In the genomic region with DNA sequence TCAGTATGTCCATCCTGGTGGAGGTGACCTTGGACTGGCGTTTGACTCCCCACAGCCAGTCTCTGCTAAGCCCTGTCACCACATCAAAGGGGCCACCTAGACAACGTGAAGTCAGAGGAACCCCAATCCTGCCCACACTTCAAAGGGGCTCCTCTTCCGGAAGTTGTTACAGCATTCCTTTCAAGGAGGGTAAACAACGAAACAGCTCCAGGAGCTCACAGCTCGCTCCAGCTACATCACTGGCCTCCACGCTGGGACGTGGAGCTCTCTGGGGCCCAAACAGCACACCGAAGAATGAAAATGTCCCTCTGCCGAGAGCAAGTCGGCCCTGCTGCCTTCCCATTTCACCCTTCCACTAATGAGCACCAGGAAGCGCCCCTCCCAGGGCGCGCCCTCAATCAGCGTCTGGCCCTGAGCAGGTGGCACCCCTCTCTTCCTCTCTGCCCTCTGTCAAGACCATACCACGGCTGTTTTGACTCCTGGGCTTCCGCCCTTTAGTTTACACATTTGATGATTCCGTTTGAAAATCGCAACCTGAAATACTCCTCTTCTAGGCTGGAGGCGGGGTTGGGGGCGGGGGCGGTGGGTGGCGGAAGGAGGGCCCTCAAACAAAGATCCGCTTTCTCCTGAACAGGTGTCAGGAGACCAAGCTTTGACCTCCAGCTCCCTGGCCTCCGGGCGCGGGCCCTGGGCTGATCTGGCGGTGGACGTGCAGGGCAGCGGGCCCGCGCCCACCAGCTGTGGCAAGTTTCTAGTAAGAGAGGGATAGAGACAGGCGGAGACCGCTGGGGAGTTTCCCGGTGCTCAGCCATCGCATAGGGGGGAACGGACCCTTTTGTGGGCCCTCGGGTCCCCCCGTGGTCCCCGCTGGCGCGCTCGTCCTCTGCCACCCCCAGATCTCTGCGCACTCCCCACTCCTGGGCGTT, we compare ENCODE assay signal across 8 cellular contexts. TPM values are rescaled to one million over a fixed set of nuclear protein-coding genes. Genes with fewer than 3 reads are reported as not detected.
A peak's percentile ranks its signal among the peaks of the same experiment; 100 is the strongest.
DNase-seq lines count a peak whose midpoint lies in the region; ATAC-seq, FAIRE-seq and TF ChIP-seq lines count a peak whose summit lies in the region.

No MANE protein-coding gene starts in this region.

- peaks cover 17% of the 10 kb centered on the region for H3K27me3 ChIP-seq in gastroesophageal sphincter
- no peaks in the 10 kb centered on the region for H3K27me3 ChIP-seq in SJCRH30

- peaks cover 12% of the 10 kb centered on the region for H3K27me3 Mint-ChIP-seq in Calu3 (ENCODE audit: unreplicated experiment)

- no TSS peak for BruUV-seq in Calu3 (replicated peaks; lab: Mats Ljungman, UMichigan)

- TF ChIP-seq CTCF in Calu3 (IDR thresholded peaks at IDR 0.05; ENCODE audit: unreplicated experiment) (no peak), gastroesophageal sphincter (IDR thresholded peaks at IDR 0.05) (no peak), retinal pigment epithelial cell (conservative IDR thresholded peaks at IDR 0.05; ENCODE audit: low read depth, low read length) (no peak)

- WGBS in gastroesophageal sphincter (ENCODE audit: low coverage in 1 of 2), 2 donors = 32 to 61% methylated on average over 2 to 10 of the region's 44 CpGs

- H3K4me3 ChIP-seq in gastroesophageal sphincter (peak overlapping the region; percentile 40 to 65), retinal pigment epithelial cell (ENCODE audit: low read length) (peak overlapping the region; percentile 35), SJCRH30 (no peak overlapping the region)

- H3K9me3 Mint-ChIP-seq in Calu3 (ENCODE audit: low read depth, unreplicated experiment) = no peaks in the 10 kb centered on the region

- H3K27ac Mint-ChIP-seq in Calu3 (ENCODE audit: unreplicated experiment) = no peak overlapping the region

- peaks cover 25% of the 10 kb centered on the region for H3K36me3 Mint-ChIP-seq in Calu3 (ENCODE audit: insufficient read depth, unreplicated experiment)

- H3K4me3 Mint-ChIP-seq in Calu3 (ENCODE audit: low read depth, unreplicated experiment) = peak overlapping the region; percentile 83

- CTCF ChIA-PET in Calu3 (lab: Charles Lee) = no interaction called here

- H3K27ac ChIP-seq in gastroesophageal sphincter (peak overlapping the region in 2 of 4 donors; percentile 43 to 54), SJCRH30 (no peak overlapping the region)

- DNase-seq in Calu3 (no peak), HuH-7 (ENCODE audit: low spot score) (peak; percentile 36), retinal pigment epithelial cell (ENCODE audit: low read depth) (no peak), SJCRH30 (no peak), HTR-8/SVneo (ENCODE audit: insufficient read length, low spot score) (no peak), GOT3 (lab: John Stamatoyannopoulos, UW) (no peak)
- peak; percentile 79 for DNase-seq in activated T-cell treated with anti-CD3 and anti-CD28 coated beads, Interleukin-2, amount 50 U/mL, for 1 hour

- peaks cover 0 to 25% (median 10%) of the 10 kb centered on the region in 3 donors for H3K4me1 ChIP-seq in gastroesophageal sphincter
- no peaks in the 10 kb centered on the region for H3K4me1 ChIP-seq in SJCRH30

- TF ChIP-seq EP300 in gastroesophageal sphincter (IDR thresholded peaks at IDR 0.05) = no peak

- peaks cover 21% of the 10 kb centered on the region for H3K4me1 Mint-ChIP-seq in Calu3 (ENCODE audit: low read depth, unreplicated experiment)

- H3K36me3 ChIP-seq in gastroesophageal sphincter (no peaks in the 10 kb centered on the region), SJCRH30 (no peaks in the 10 kb centered on the region)

- FAIRE-seq in HTR-8/SVneo (lab: Jason Lieb, UNC) = no peak

- H3K9me3 ChIP-seq in gastroesophageal sphincter = no peaks in the 10 kb centered on the region
- no peaks in the 10 kb centered on the region for H3K9me3 ChIP-seq in SJCRH30 (replicated peaks)

- no peak for TF ChIP-seq POLR2A in gastroesophageal sphincter (IDR thresholded peaks at IDR 0.05)

- no peak for ATAC-seq in gastroesophageal sphincter

- intact Hi-C loops in Calu3 (cut with micrococcal nuclease; ENCODE audit: unreplicated experiment) = loop anchor here (5.0 kb wide), 3 partner anchors 53 to 168 kb away; partner anchors contain the start of genes KDM7A and PARP12

RNA-seq across cellular contexts. Expression of gene KDM7A, which starts 53.1 kb away (rescaled TPM):
- total RNA-seq in Calu3 (2022) (2.7 and 4.9 TPM in 2 replicates), gastroesophageal sphincter (10 to 100 TPM; 15.0 to 26.3 (median 21.4) TPM)
- total RNA-seq in SJCRH30 (2014; rRNA removed; shearing (Covaris generic)) = 1.8 TPM in 2 replicates

Comparison
In these comparisons a context has a peak if more than half of its experiments do, and no peak if none do; other contexts are left out.
1. DNase-seq: peak in HuH-7 (single experiment) and activated T-cell treated with anti-CD3 and anti-CD28 coated beads, Interleukin-2, amount 50 U/mL, for 1 hour (single experiment); none in Calu3 (single experiment), retinal pigment epithelial cell (single experiment), SJCRH30 (0 of 2), HTR-8/SVneo (single experiment) and GOT3 (single experiment).